1 cellular context compared by ENCODE assay signal in genomic region chr15:43808435-43808950, GRCh38.
TF ChIP-seq lines count a peak whose summit lies in the region.

No MANE protein-coding gene starts in this region.

TF ChIP-seq in GM12878, 131 proteins besides CTCF, POLR2A, EP300 and RAD21:
- TF ChIP-seq BCL11A (IDR thresholded peaks at IDR 0.05; ENCODE audit: low read depth, low read length) = no peak
- no peak for TF ChIP-seq IKZF1 (conservative IDR thresholded peaks at IDR 0.05)
- no peak for TF ChIP-seq ZBTB4 (CRISPR knock-in tag; IDR thresholded peaks at IDR 0.05)
- TF ChIP-seq SMARCA5 (IDR thresholded peaks at IDR 0.05) = peak; percentile 80
- no peak for TF ChIP-seq KAT2A (conservative IDR thresholded peaks at IDR 0.05; ENCODE audit: control insufficient read depth, low read depth, low read length)
- no peak for TF ChIP-seq BMI1 (IDR thresholded peaks at IDR 0.05; ENCODE audit: borderline replicate concordance)
- no peak for TF ChIP-seq RFX5 (IDR thresholded peaks at IDR 0.05; ENCODE audit: low read depth, low read length)
- TF ChIP-seq, protein P1, sequence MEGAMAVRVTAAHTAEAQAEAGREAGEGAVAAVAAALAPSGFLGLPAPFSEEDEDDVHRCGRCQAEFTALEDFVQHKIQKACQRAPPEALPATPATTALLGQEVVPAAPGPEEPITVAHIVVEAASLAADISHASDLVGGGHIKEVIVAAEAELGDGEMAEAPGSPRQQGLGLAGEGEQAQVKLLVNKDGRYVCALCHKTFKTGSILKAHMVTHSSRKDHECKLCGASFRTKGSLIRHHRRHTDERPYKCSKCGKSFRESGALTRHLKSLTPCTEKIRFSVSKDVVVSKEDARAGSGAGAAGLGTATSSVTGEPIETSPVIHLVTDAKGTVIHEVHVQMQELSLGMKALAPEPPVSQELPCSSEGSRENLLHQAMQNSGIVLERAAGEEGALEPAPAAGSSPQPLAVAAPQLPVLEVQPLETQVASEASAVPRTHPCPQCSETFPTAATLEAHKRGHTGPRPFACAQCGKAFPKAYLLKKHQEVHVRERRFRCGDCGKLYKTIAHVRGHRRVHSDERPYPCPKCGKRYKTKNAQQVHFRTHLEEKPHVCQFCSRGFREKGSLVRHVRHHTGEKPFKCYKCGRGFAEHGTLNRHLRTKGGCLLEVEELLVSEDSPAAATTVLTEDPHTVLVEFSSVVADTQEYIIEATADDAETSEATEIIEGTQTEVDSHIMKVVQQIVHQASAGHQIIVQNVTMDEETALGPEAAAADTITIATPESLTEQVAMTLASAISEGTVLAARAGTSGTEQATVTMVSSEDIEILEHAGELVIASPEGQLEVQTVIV (IDR thresholded peaks at IDR 0.05; ENCODE audit: borderline replicate concordance, partially characterized antibody) = no peak
